ENCODE assay signal across 23 cellular contexts in genomic region chr4:184655889-184656869, GRCh38. TPM values are rescaled to one million over a fixed set of nuclear protein-coding genes. Genes with fewer than 3 reads are reported as not detected.
A peak's percentile ranks its signal among the peaks of the same experiment; 100 is the strongest.
DNase-seq lines count a peak whose midpoint lies in the region; FAIRE-seq and TF ChIP-seq lines count a peak whose summit lies in the region.
"Had no signal": no experiment of that assay in that cellular context is flagged by ENCODE, and none has a peak within 500 bp of the region (broad histone marks: within the 10 kb centered on the region; RNA-seq: fewer than 3 reads in every experiment).

No MANE protein-coding gene starts in this region.

- no peak for DNase-seq in GM19239 (ENCODE audit: insufficient read length, low spot score)
- DNase-seq in LHCN-M2 (ENCODE audit: low read depth) = peak; percentile 46
- peak; percentile 33 for DNase-seq in fibroblast of mammary gland (ENCODE audit: low read depth)
- peak; percentile 67 to 77 for DNase-seq in trophoblast cell
- no peak for DNase-seq in NCI-H510A treated with DMSO at 0.1 percent for 48 hours (lab: John Stamatoyannopoulos, UW)
- DNase-seq in SIG-M5 (lab: John Stamatoyannopoulos, UW) = no peak
- DNase-seq in DMS153 (lab: John Stamatoyannopoulos, UW) = no peak
- DNase-seq in HEK293T (ENCODE audit: extremely low spot score) = no peak
- DNase-seq: activated T-cell treated with anti-CD3 and anti-CD28 coated beads, Interleukin-2, amount 50 U/mL, for 1 hour; C1 segment of cervical spinal cord; colonic mucosa; effector memory CD8-positive, alpha-beta T cell; NCI-H146; NCI-H2171; NCI-H524 treated with DMSO at 0.1 percent for 48 hours; NK-92 treated with Interleukin-12 subunit alpha and Interleukin-12 subunit beta, amount 100 ng/mL, for 24 hours; nucleus accumbens; stimulated activated naive CD8-positive, alpha-beta T cell treated with anti-CD3 and anti-CD28 coated beads, Interleukin-15, amount 100 ng/mL, for 72 hours; T-helper 1 cell had no signal

- no peak overlapping the region for H4K91ac ChIP-seq in trophoblast cell (ENCODE audit: low read depth, low read length)

- H3K27ac ChIP-seq in trophoblast cell (ENCODE audit: low read depth, low read length) = no peak overlapping the region
- H3K27ac ChIP-seq: breast epithelium, colonic mucosa, KMS-11, SJSA1, tibial nerve had no signal

- H3K4me2 ChIP-seq in trophoblast cell (ENCODE audit: low read length) = no peak overlapping the region
- H3K4me2 ChIP-seq: KMS-11 had no signal

- no peak overlapping the region for H2AFZ ChIP-seq in trophoblast cell (ENCODE audit: insufficient read depth, low read length, poor library complexity)

- no peak for TF ChIP-seq CTCF in fibroblast of mammary gland (conservative IDR thresholded peaks at IDR 0.05; ENCODE audit: control insufficient read depth, insufficient read depth, low read depth, low read length)

- no peak overlapping the region for H2BK120ac ChIP-seq in trophoblast cell (ENCODE audit: insufficient read depth, low read length, poor library complexity)

- peak; percentile 61 for FAIRE-seq in GM19239 (lab: Jason Lieb, UNC)

- POLR2A ChIA-PET in HEK293T (lab: Yijun Ruan, JAX) = interaction anchor here (0.9 kb wide), 1 partner anchor 78 kb away, joined by 3 read pairs; no protein-coding TSS in a partner anchor

- H3K23ac ChIP-seq in trophoblast cell (ENCODE audit: low read length) = no peak overlapping the region

- H3K4me1 ChIP-seq in trophoblast cell (ENCODE audit: control insufficient read depth in 1 of 2, insufficient read depth in 2 of 2, low read length in 2 of 2) = peaks cover 0 to 3% of the 10 kb centered on the region in 2 experiments
- H3K4me1 ChIP-seq: breast epithelium, colonic mucosa had no signal

- no peaks in the 10 kb centered on the region for H3K79me1 ChIP-seq in trophoblast cell (ENCODE audit: low read length)

- no peak overlapping the region for H2BK5ac ChIP-seq in trophoblast cell (ENCODE audit: low read depth, low read length, poor library complexity)

- H2BK12ac ChIP-seq in trophoblast cell (ENCODE audit: low read length) = no peak overlapping the region

- peaks cover 2 to 3% of the 10 kb centered on the region in 2 experiments for H3K36me3 ChIP-seq in trophoblast cell (ENCODE audit: control insufficient read depth in 1 of 2, insufficient read depth in 2 of 2, low read length in 2 of 2)
- H3K36me3 ChIP-seq: breast epithelium, colonic mucosa had no signal

- H3K4ac ChIP-seq in trophoblast cell (ENCODE audit: low read depth, low read length) = no peak overlapping the region

- H3K79me2 ChIP-seq in trophoblast cell (ENCODE audit: control insufficient read depth, insufficient read depth, low read length, poor library complexity) = no peaks in the 10 kb centered on the region

- CTCF ChIA-PET in HEK293T (lab: Yijun Ruan, JAX) = no interaction called here

- WGBS in trophoblast cell (ENCODE audit: extremely low coverage, insufficient coverage, insufficient read length) = no CpG with 5 or more reads among the region's 8 CpGs

- no peak overlapping the region for H4K12ac ChIP-seq in trophoblast cell (ENCODE audit: low read depth, low read length)

- H3K9me3 ChIP-seq in trophoblast cell (ENCODE audit: insufficient read depth, low read depth, low read length) = no peaks in the 10 kb centered on the region
- H3K9me3 ChIP-seq: breast epithelium, colonic mucosa, SJSA1, tibial nerve had no signal

- no peak overlapping the region for H3K18ac ChIP-seq in trophoblast cell (ENCODE audit: low read length)

- H4K8ac ChIP-seq in trophoblast cell (ENCODE audit: low read depth, low read length) = no peak overlapping the region

- H3K4me3 ChIP-seq in fibroblast of mammary gland (ENCODE audit: control insufficient read depth, low read depth, low read length) (no peak overlapping the region), trophoblast cell (ENCODE audit: low read depth, low read length) (no peak overlapping the region)
- H3K4me3 ChIP-seq: breast epithelium, colonic mucosa, SJSA1, tibial nerve had no signal

- H3K27me3 ChIP-seq in trophoblast cell (ENCODE audit: insufficient read depth, low read length) = no peaks in the 10 kb centered on the region
- H3K27me3 ChIP-seq: breast epithelium, colonic mucosa, SJSA1, tibial nerve had no signal

- no peak overlapping the region for H3K9ac ChIP-seq in trophoblast cell (ENCODE audit: low read length)
- H3K9ac ChIP-seq: KMS-11 had no signal

- no peak overlapping the region for H2AK5ac ChIP-seq in trophoblast cell (ENCODE audit: low read length)

- H3K14ac ChIP-seq in trophoblast cell (ENCODE audit: low read length) = no peak overlapping the region

TF ChIP-seq in HEK293T, 16 proteins besides CTCF, POLR2A, EP300 and RAD21:
- TF ChIP-seq FOXM1 (IDR thresholded peaks at IDR 0.05; ENCODE audit: borderline replicate concordance) (no peak), BHLHE40 (IDR thresholded peaks at IDR 0.05; ENCODE audit: borderline replicate concordance) (no peak), ARNT (IDR thresholded peaks at IDR 0.05) (no peak), SP1 (IDR thresholded peaks at IDR 0.05) (no peak), HDGF (IDR thresholded peaks at IDR 0.05; ENCODE audit: borderline replicate concordance) (no peak), FOXA1 (IDR thresholded peaks at IDR 0.05) (no peak), CTBP1 (IDR thresholded peaks at IDR 0.05; ENCODE audit: borderline replicate concordance) (no peak), NFRKB (IDR thresholded peaks at IDR 0.05) (no peak), ZNF384 (IDR thresholded peaks at IDR 0.05) (no peak), FOXK2 (IDR thresholded peaks at IDR 0.05) (no peak), L3MBTL2 (conservative IDR thresholded peaks at IDR 0.05) (no peak), SUZ12 (IDR thresholded peaks at IDR 0.05) (no peak)

RNA-seq across cellular contexts. Expression of gene PRIMPOL, which starts 6.6 kb away (rescaled TPM):
- 20.6 and 29.0 TPM in 2 replicates for total RNA-seq in LHCN-M2 (2014; rRNA removed)
- 5.7 TPM for polyA plus RNA-seq in LHCN-M2 (2012)
- 6.9 and 7.4 TPM in 2 replicates for polyA plus RNA-seq in trophoblast cell (2013)

RNA-seq across cellular contexts. Expression of gene CASP3, which starts 6.9 kb away (rescaled TPM):
- total RNA-seq in LHCN-M2 (2014; rRNA removed) = 50.2 and 52.2 TPM in 2 replicates
- polyA plus RNA-seq in LHCN-M2 (2012) = 14.1 TPM
- 17.1 and 17.5 TPM in 2 replicates for polyA plus RNA-seq in trophoblast cell (2013)

Comparison
In these comparisons a context has a peak if more than half of its experiments do, and no peak if none do; other contexts are left out.
1. DNase-seq: peak in LHCN-M2 (single experiment), fibroblast of mammary gland (single experiment) and trophoblast cell (2 of 2); none in GM19239 (single experiment), NCI-H510A treated with DMSO at 0.1 percent for 48 hours (single experiment), SIG-M5 (single experiment), DMS153 (single experiment) and HEK293T (single experiment).